In the genomic region with DNA sequence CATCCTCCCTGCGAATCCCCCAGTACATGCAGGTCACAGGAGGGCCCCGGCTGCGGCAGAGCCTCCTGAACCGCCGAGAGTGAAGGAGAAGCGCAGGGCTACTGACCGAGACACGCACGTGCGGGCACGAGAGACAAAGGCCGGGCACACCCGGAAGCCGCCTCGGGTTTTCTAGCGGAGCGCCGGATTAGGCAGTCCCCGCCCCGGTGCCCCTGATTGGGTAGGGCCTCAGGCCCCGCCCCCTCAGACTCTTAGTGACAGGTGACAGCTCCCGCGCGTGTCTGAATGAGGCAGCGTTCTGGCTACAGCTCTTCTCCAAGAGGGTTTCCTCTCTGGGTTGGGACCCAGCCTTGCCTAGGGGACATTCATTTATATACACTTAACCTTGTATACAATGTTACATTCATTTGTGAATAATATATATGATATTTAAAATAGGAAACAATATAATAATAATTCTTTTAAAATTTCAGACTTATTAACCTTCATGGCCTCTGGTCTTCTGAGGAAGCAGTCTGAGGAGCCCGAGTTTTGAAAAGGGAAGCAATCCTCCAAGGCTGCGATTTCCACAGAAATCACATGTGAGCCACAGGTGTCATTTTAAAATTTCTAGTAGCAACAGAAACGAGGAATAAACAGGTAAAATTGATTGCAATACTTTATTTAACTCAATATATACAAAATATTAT, we compare ENCODE assay signal across 8 cellular contexts. TPM values are rescaled to one million over a fixed set of nuclear protein-coding genes. Genes with fewer than 3 reads are reported as not detected.
DNase-seq lines count a peak whose midpoint lies in the region; ATAC-seq and FAIRE-seq lines count a peak whose summit lies in the region.
"Not testable (repeated sequence)": the region's sequence is repeated elsewhere in the genome, so short reads cannot be mapped to it uniquely, and the experiment has no call there.

A gene (minus strand): TSS at position 146 of the 689 bp plus-strand sequence. CDS start 143 bp downstream, at position 3.

- intact Hi-C loops in Right ventricle myocardium inferior (cut with DNase I) = loop anchor here (5.0 kb wide), 1 partner anchor 40 kb away; no protein-coding TSS in a partner anchor

- H3K9me3 Mint-ChIP-seq in activated naive CD8-positive, alpha-beta T cell treated with anti-CD3 and anti-CD28 coated beads, Interleukin-2, amount 50 U/mL, for 24 hours = peaks cover 14% of the 10 kb centered on the region

- H3K4me1 Mint-ChIP-seq in activated naive CD8-positive, alpha-beta T cell treated with anti-CD3 and anti-CD28 coated beads, Interleukin-2, amount 50 U/mL, for 24 hours = peaks cover 21% of the 10 kb centered on the region

- peak; percentile 98 for ATAC-seq in GM18907 (IDR thresholded peaks at IDR 0.05; ENCODE audit: unreplicated experiment)
- ATAC-seq in HG02588 (IDR thresholded peaks at IDR 0.05; ENCODE audit: unreplicated experiment) = peak; percentile 98
- peak; percentile 95 for ATAC-seq in HG03558 (IDR thresholded peaks at IDR 0.05; ENCODE audit: extremely low read depth, unreplicated experiment)
- peak; percentile 99 for ATAC-seq in activated naive CD8-positive, alpha-beta T cell treated with anti-CD3 and anti-CD28 coated beads, Interleukin-2, amount 50 U/mL, for 24 hours
- peak; percentile 100 for ATAC-seq in Right ventricle myocardium inferior

- not testable (repeated sequence) for H3K27me3 Mint-ChIP-seq in activated naive CD8-positive, alpha-beta T cell treated with anti-CD3 and anti-CD28 coated beads, Interleukin-2, amount 50 U/mL, for 24 hours

- H3K36me3 Mint-ChIP-seq in activated naive CD8-positive, alpha-beta T cell treated with anti-CD3 and anti-CD28 coated beads, Interleukin-2, amount 50 U/mL, for 24 hours (ENCODE audit: low read depth) = peaks cover 29% of the 10 kb centered on the region

- FAIRE-seq in RCC 7860 (lab: Jason Lieb, UNC) = peak; percentile 89

- not testable (repeated sequence) for DNase-seq in A172 (ENCODE audit: low spot score); RCC 7860 (ENCODE audit: low spot score); activated naive CD8-positive, alpha-beta T cell treated with anti-CD3 and anti-CD28 coated beads, Interleukin-2, amount 50 U/mL, for 24 hours; Right ventricle myocardium inferior (ENCODE audit: missing footprints); occipital lobe (lab: John Stamatoyannopoulos, UW)

- H3K27ac Mint-ChIP-seq in activated naive CD8-positive, alpha-beta T cell treated with anti-CD3 and anti-CD28 coated beads, Interleukin-2, amount 50 U/mL, for 24 hours = not testable (repeated sequence)

- H3K4me3 Mint-ChIP-seq in activated naive CD8-positive, alpha-beta T cell treated with anti-CD3 and anti-CD28 coated beads, Interleukin-2, amount 50 U/mL, for 24 hours = not testable (repeated sequence)

RNA-seq across cellular contexts. Expression of the gene that starts here (rescaled TPM):
- 67.1 and 69.2 TPM in 2 replicates for total RNA-seq in A172 (2014; rRNA removed; shearing (Covaris generic))
- 7.9 TPM for total RNA-seq in Right ventricle myocardium inferior
- 365 TPM for total RNA-seq in occipital lobe
